8 cellular contexts compared by ENCODE assay signal in genomic region chr4:17578482-17578891, GRCh38. TPM values are rescaled to one million over a fixed set of nuclear protein-coding genes. Genes with fewer than 3 reads are reported as not detected.
DNase-seq lines count a peak whose midpoint lies in the region; ATAC-seq and TF ChIP-seq lines count a peak whose summit lies in the region.

No MANE protein-coding gene starts in this region.

- no peaks in the 10 kb centered on the region for H3K9me3 Mint-ChIP-seq in activated CD4-positive, alpha-beta T cell treated with anti-CD3 and anti-CD28 coated beads for 36 hours (ENCODE audit: low read depth)
- no peaks in the 10 kb centered on the region for H3K9me3 Mint-ChIP-seq in nephron

- peaks cover 29% of the 10 kb centered on the region for H3K4me1 Mint-ChIP-seq in activated CD4-positive, alpha-beta T cell treated with anti-CD3 and anti-CD28 coated beads for 36 hours
- H3K4me1 Mint-ChIP-seq in nephron = peaks cover 29% of the 10 kb centered on the region

- H3K4me1 ChIP-seq in colonic mucosa = no peaks in the 10 kb centered on the region

- H3K27me3 Mint-ChIP-seq in activated CD4-positive, alpha-beta T cell treated with anti-CD3 and anti-CD28 coated beads for 36 hours = no peaks in the 10 kb centered on the region
- peaks cover 4% of the 10 kb centered on the region for H3K27me3 Mint-ChIP-seq in nephron (ENCODE audit: low read depth)

- POLR2A ChIA-PET in activated CD4-positive, alpha-beta T cell treated with anti-CD3 and anti-CD28 coated beads for 36 hours (lab: Charles Lee) = interaction anchor here (0.9 to 1.5 kb wide), 2 partner anchors 30 to 36 kb away, joined by 5 to 8 read pairs; partner anchors contain the start of gene MED28

- H3K9me3 ChIP-seq in colonic mucosa = no peaks in the 10 kb centered on the region

- peak overlapping the region; percentile 92 for H3K27ac Mint-ChIP-seq in activated CD4-positive, alpha-beta T cell treated with anti-CD3 and anti-CD28 coated beads for 36 hours
- peak overlapping the region in 2 of 3 experiments; percentile 67 to 90 for H3K27ac Mint-ChIP-seq in nephron

- H3K36me3 ChIP-seq in colonic mucosa = no peaks in the 10 kb centered on the region

- peaks cover 35% of the 10 kb centered on the region for H3K36me3 Mint-ChIP-seq in activated CD4-positive, alpha-beta T cell treated with anti-CD3 and anti-CD28 coated beads for 36 hours (ENCODE audit: low read depth)
- peaks cover 14% of the 10 kb centered on the region for H3K36me3 Mint-ChIP-seq in nephron (ENCODE audit: low read depth)

- H3K4me3 Mint-ChIP-seq in activated CD4-positive, alpha-beta T cell treated with anti-CD3 and anti-CD28 coated beads for 36 hours = peak overlapping the region; percentile 91
- H3K4me3 Mint-ChIP-seq in nephron = peak overlapping the region; percentile 92 to 94 (median 93)

- intact Hi-C loops in activated CD4-positive, alpha-beta T cell treated with anti-CD3 and anti-CD28 coated beads for 36 hours (cut with DNase I, micrococcal nuclease) = no loop called here
- intact Hi-C loops in colonic mucosa (cut with DNase I) = no loop called here

- H3K9ac ChIP-seq in colonic mucosa (ENCODE audit: low read depth in 2 of 2, low read length in 2 of 2) = peak overlapping the region; percentile 74 to 84

- no peaks in the 10 kb centered on the region for H3K27me3 ChIP-seq in colonic mucosa

- ATAC-seq in activated CD4-positive, alpha-beta T cell treated with anti-CD3 and anti-CD28 coated beads for 36 hours = peak; percentile 27
- ATAC-seq in HG02678 (IDR thresholded peaks at IDR 0.05; ENCODE audit: unreplicated experiment) (peak; percentile 32), esophagus mucosa (no peak)

- TF ChIP-seq CTCF in colonic mucosa (IDR thresholded peaks at IDR 0.05) (no peak), nephron (IDR thresholded peaks at IDR 0.05; ENCODE audit: unreplicated experiment in 3 of 3) (no peak)

- peak overlapping the region; percentile 89 for H3K27ac ChIP-seq in colonic mucosa

- peak; percentile 26 for DNase-seq in activated CD4-positive, alpha-beta T cell treated with anti-CD3 and anti-CD28 coated beads for 36 hours
- no peak for DNase-seq in activated CD4-positive, alpha-beta T cell treated with anti-CD3 and anti-CD28 coated beads, Interleukin-2, amount 50 U/mL, for 4 hours
- DNase-seq in NOMO-1 treated with dmso at 0.1 percent for 144 hours (lab: John Stamatoyannopoulos, UW; ENCODE audit: unreplicated experiment) (peak; percentile 13), colonic mucosa (no peak), DMS79 (lab: John Stamatoyannopoulos, UW) (no peak)

- CTCF ChIA-PET in activated CD4-positive, alpha-beta T cell treated with anti-CD3 and anti-CD28 coated beads for 36 hours (lab: Charles Lee) = interaction anchor here (0.6 to 2.2 kb wide), 4 partner anchors 30 to 231 kb away, joined by 3 to 12 read pairs (median 8); partner anchors contain the start of genes DCAF16, MED28 and NCAPG

- peak overlapping the region; percentile 64 for H3K4me3 ChIP-seq in colonic mucosa

RNA-seq across cellular contexts. Expression of gene LAP3, which starts 1.5 kb away (rescaled TPM):
- total RNA-seq in activated CD4-positive, alpha-beta T cell treated with anti-CD3 and anti-CD28 coated beads for 36 hours = 100 to 1,000 TPM; 126 to 128 TPM
- total RNA-seq in colonic mucosa (10 to 100 TPM; 59.3 to 63.8 TPM), esophagus mucosa (32.9 TPM)

RNA-seq across cellular contexts. Expression of gene MED28, which starts 36.0 kb away (rescaled TPM):
- 10 to 100 TPM; 43.0 to 58.0 TPM for total RNA-seq in activated CD4-positive, alpha-beta T cell treated with anti-CD3 and anti-CD28 coated beads for 36 hours
- total RNA-seq in colonic mucosa (10 to 100 TPM; 36.7 to 48.1 TPM), esophagus mucosa (34.4 TPM)

Comparison
In these comparisons a context has a peak if more than half of its experiments do, and no peak if none do; other contexts are left out.
1. DNase-seq: peak in activated CD4-positive, alpha-beta T cell treated with anti-CD3 and anti-CD28 coated beads for 36 hours (single experiment) and NOMO-1 treated with dmso at 0.1 percent for 144 hours (single experiment); none in activated CD4-positive, alpha-beta T cell treated with anti-CD3 and anti-CD28 coated beads, Interleukin-2, amount 50 U/mL, for 4 hours (0 of 2), colonic mucosa (single experiment) and DMS79 (single experiment).